In genomic region chr2:12315224-12315623, GRCh38 we compare ENCODE assay signal across 21 cellular contexts.
DNase-seq lines count a peak whose midpoint lies in the region; ATAC-seq, FAIRE-seq and TF ChIP-seq lines count a peak whose summit lies in the region.
"Had no signal": no experiment of that assay in that cellular context is flagged by ENCODE, and none has a peak within 500 bp of the region (broad histone marks: within the 10 kb centered on the region; RNA-seq: fewer than 3 reads in every experiment).

No MANE protein-coding gene starts in this region.

- H3K79me2 ChIP-seq in K562 (ENCODE audit: control insufficient read depth, insufficient read depth, low read length) = no peaks in the 10 kb centered on the region

- TF ChIP-seq POLR2A in NB4 (IDR thresholded peaks at IDR 0.05; ENCODE audit: extremely low read depth, insufficient read length) (no peak), K562 (conservative IDR thresholded peaks at IDR 0.05) (no peak), stomach (IDR thresholded peaks at IDR 0.05) (no peak)

- H3K4me2 ChIP-seq in K562 (ENCODE audit: insufficient read depth, low read length) = no peak overlapping the region

- H3K27me3 ChIP-seq in K562 (ENCODE audit: control insufficient read depth in 2 of 2, insufficient read depth in 2 of 2, low read length in 2 of 2) (no peaks in the 10 kb centered on the region), foreskin keratinocyte (no peaks in the 10 kb centered on the region), stomach (no peaks in the 10 kb centered on the region)
- H3K27me3 ChIP-seq: BE2C had no signal

- H3K9me3 ChIP-seq in K562 (replicated peaks; ENCODE audit: control insufficient read depth, insufficient read depth, low read depth, low read length) = no peaks in the 10 kb centered on the region
- H3K9me3 ChIP-seq in stomach = no peaks in the 10 kb centered on the region
- H3K9me3 ChIP-seq: BE2C had no signal

- H2AFZ ChIP-seq in K562 (ENCODE audit: low read depth, low read length) = no peak overlapping the region

- peak; percentile 75 for ATAC-seq in K562
- no peak for ATAC-seq in foreskin keratinocyte
- ATAC-seq: HCT116, HepG2 had no signal

- DNase-seq in NB4 (ENCODE audit: low read depth) (peak; percentile 16), SK-MEL-5 (ENCODE audit: low read depth, low spot score) (peak; percentile 90), K562 (ENCODE audit: extremely low read depth in 1 of 4, low spot score in 3 of 4) (peak in 3 of 4 experiments; percentile 23 to 62 (median 40)), foreskin keratinocyte (no peak), stomach (no peak), D721Med (ENCODE audit: insufficient read length, low spot score) (no peak), anterior cingulate cortex (lab: John Stamatoyannopoulos, UW) (no peak)
- DNase-seq: ACHN; BE2C; C1 segment of cervical spinal cord; CD4-positive, CD25-positive, alpha-beta regulatory T cell; CD8-positive, alpha-beta memory T cell; COR-L47; GOT3; H7 had no signal

- no peak for TF ChIP-seq EP300 in K562 (IDR thresholded peaks at IDR 0.05; ENCODE audit: low read length)
- no peak for TF ChIP-seq EP300 in stomach (IDR thresholded peaks at IDR 0.05)

- CTCF ChIA-PET in K562 (lab: Yijun Ruan, JAX; ENCODE audit: low intra/inter-chr PET ratio) = no interaction called here

- POLR2A ChIA-PET in K562 (lab: Yijun Ruan, JAX) = no interaction called here

- in situ Hi-C loops in SK-MEL-5 (cut with HindIII; ENCODE audit: low pct_unique_long_range_greater_than_20kb, low sequenced_read_pairs) (no loop called here), K562 (cut with MboI) (no loop called here)

- H3K9me1 ChIP-seq in K562 (ENCODE audit: control insufficient read depth, insufficient read depth, low read length) = no peaks in the 10 kb centered on the region

- peaks cover 3 to 33% of the 10 kb centered on the region in 2 experiments; a peak in 4 of 5 replicates for H3K4me1 ChIP-seq in K562 (replicated peaks in 1 of 2; ENCODE audit: control insufficient read depth in 2 of 2, insufficient read depth in 2 of 2, low read length in 2 of 2)
- H3K4me1 ChIP-seq in foreskin keratinocyte = peaks cover 20% of the 10 kb centered on the region
- H3K4me1 ChIP-seq in stomach = peaks cover 0 to 5% (median 2%) of the 10 kb centered on the region in 4 donors

- H3K36me3 ChIP-seq in K562 (ENCODE audit: control insufficient read depth, insufficient read depth, low read length) (peaks cover 3% of the 10 kb centered on the region; the same call in 1 of the 3 replicates), stomach (no peaks in the 10 kb centered on the region)
- H3K36me3 ChIP-seq: BE2C had no signal

- H3K9ac ChIP-seq in K562 (ENCODE audit: insufficient read depth in 1 of 2, low read depth in 2 of 2, low read length in 2 of 2) = no peak overlapping the region

- FAIRE-seq in K562 (lab: Jason Lieb, UNC) (no peak), D721Med (lab: Jason Lieb, UNC) (no peak)
- FAIRE-seq: A204.1, G401.6, GM12891, GM19239, HepG2 had no signal

- no peak for TF ChIP-seq RAD21 in K562 (CRISPR knock-in tag; conservative IDR thresholded peaks at IDR 0.05 in 1 of 2, IDR thresholded peaks at IDR 0.05 in 1 of 2)

- no TSS peak for BruUV-seq in K562 (replicated peaks; lab: Mats Ljungman, UMichigan)

- H3K4me3 ChIP-seq in NB4 (ENCODE audit: low read depth, low read length) (no peak overlapping the region), K562 (no peak overlapping the region), stomach (no peak overlapping the region)

- WGBS in K562 (ENCODE audit: insufficient coverage, low coverage, missing lambda C conversion rate) = 29% methylated on average over 3 of the region's 3 CpGs
- WGBS in stomach, 5 donors = 89 to 97% (median 93%) methylated on average over 3 of the region's 3 CpGs

- intact Hi-C loops in K562 (cut with micrococcal nuclease) = no loop called here
- intact Hi-C loops in stomach (cut with DNase I; ENCODE audit: low total_unique reads) = no loop called here

- H3K27ac ChIP-seq in K562 (ENCODE audit: extremely low read depth, low read depth, low read length) (no peak overlapping the region), foreskin keratinocyte (no peak overlapping the region), stomach (no peak overlapping the region)

- no peaks in the 10 kb centered on the region for H4K20me1 ChIP-seq in K562 (replicated peaks; ENCODE audit: control insufficient read depth, insufficient read depth, low read length)

- TF ChIP-seq CTCF in NB4 (IDR thresholded peaks at IDR 0.05; ENCODE audit: low read depth, low read length) (no peak), K562 (IDR thresholded peaks at IDR 0.05 in 2 of 3, conservative IDR thresholded peaks at IDR 0.05 in 1 of 3; ENCODE audit: insufficient read depth in 2 of 3, low read depth in 1 of 3, low read length in 3 of 3) (no peak), foreskin keratinocyte (conservative IDR thresholded peaks at IDR 0.05) (no peak), stomach (IDR thresholded peaks at IDR 0.05) (no peak), D721Med (IDR thresholded peaks at IDR 0.05; ENCODE audit: insufficient read depth, missing control alignments) (no peak)

TF ChIP-seq in K562, 482 proteins besides CTCF, POLR2A, EP300 and RAD21:
- 0 out of 2 replicates have a peak, but pooled peaks have one; percentile 16 for TF ChIP-seq CEBPB (tag; IDR thresholded peaks at IDR 0.05)
- 0 out of 2 replicates have a peak, but pooled peaks have one; percentile 28 for TF ChIP-seq FOSL1 (tag; conservative IDR thresholded peaks at IDR 0.05)
- peak; percentile 48; the same call in 1 of the 2 replicates for TF ChIP-seq DPF2 (IDR thresholded peaks at IDR 0.05)
- no peak for TF ChIP-seq SAP30 (IDR thresholded peaks at IDR 0.05; ENCODE audit: borderline replicate concordance, insufficient read depth, low read depth, low read length, poor library complexity, severe bottlenecking)
- peak; percentile 18; the same call in 1 of the 2 replicates for TF ChIP-seq ATF3 (IDR thresholded peaks at IDR 0.05)
- TF ChIP-seq ATF3 (CRISPR knock-in tag; conservative IDR thresholded peaks at IDR 0.05) = no peak
- peak; percentile 37; the same call in 1 of the 2 replicates for TF ChIP-seq CBFA2T3 (IDR thresholded peaks at IDR 0.05)

Comparison
In these comparisons a context has a peak if more than half of its experiments do, and no peak if none do; other contexts are left out.
1. DNase-seq: peak in NB4 (single experiment), SK-MEL-5 (single experiment) and K562 (3 of 4); none in foreskin keratinocyte (0 of 2), stomach (single experiment), D721Med (single experiment) and anterior cingulate cortex (0 of 58).